In the genomic region with DNA sequence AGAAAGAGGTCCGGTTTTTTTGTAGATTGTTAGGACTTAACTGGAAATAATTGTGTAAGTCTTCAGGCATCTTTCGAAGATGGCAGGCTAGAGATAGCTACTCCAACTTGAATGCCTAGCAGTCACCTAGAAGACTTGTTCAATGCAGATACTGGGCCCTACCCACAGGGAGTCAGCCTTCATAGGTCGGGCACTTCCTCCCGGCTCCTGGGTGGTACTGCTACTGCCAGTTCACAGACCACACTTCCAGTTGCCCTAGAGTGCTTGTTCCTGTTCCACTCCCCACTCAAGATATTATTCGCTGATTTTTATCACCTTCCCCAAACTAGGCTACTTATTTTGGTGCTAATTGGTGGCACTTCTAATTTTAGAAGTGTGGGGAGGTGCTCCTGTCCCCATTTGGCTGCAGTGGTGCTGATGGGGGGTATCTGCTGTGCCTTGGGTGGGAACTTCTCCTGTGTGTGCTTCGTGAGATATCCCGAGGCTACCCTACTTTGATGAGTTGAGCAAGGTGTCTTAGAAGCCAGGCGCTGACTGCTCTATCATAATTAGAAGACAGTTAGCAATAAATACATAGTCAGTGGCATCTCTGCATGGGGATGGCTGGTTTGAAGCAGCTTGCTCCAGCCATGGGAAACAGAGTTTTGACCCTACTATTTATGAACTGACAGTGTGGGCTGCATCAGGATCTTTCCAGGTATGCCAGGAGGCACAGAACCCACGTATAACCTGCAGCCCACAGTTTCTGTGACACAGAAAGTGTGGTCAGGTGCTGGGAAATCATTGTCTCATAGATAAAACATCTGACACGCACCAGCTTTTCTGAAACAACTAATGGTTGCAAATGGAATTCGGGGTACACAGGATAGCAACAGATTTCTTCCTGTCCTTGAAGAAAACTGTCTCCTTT, we compare ENCODE assay signal across 8 cellular contexts. TPM values are rescaled to one million over a fixed set of nuclear protein-coding genes. Genes with fewer than 3 reads are reported as not detected.
DNase-seq lines count a peak whose midpoint lies in the region; ATAC-seq, FAIRE-seq and TF ChIP-seq lines count a peak whose summit lies in the region.
"Had no signal": no experiment of that assay in that cellular context is flagged by ENCODE, and none has a peak within 500 bp of the region (broad histone marks: within the 10 kb centered on the region; RNA-seq: fewer than 3 reads in every experiment).

No MANE protein-coding gene starts in this region.

- no peak overlapping the region for H4K8ac ChIP-seq in trophoblast cell (ENCODE audit: low read depth, low read length)

- TF ChIP-seq CTCF in OCI-LY7 (conservative IDR thresholded peaks at IDR 0.05; ENCODE audit: low read length) (no peak), GM12878 (IDR thresholded peaks at IDR 0.05 in 2 of 3, conservative IDR thresholded peaks at IDR 0.05 in 1 of 3; ENCODE audit: control insufficient read depth in 2 of 3, extremely low read depth in 1 of 3, insufficient read depth in 1 of 3, low read depth in 3 of 3, low read length in 3 of 3) (no peak)

- BruUV-seq in OCI-LY7 (replicated peaks; lab: Mats Ljungman, UMichigan) (no TSS peak), GM12878 (replicated peaks; lab: Mats Ljungman, UMichigan) (TSS peak; percentile 66)

- no peaks in the 10 kb centered on the region for H3K9me3 ChIP-seq in OCI-LY7 (ENCODE audit: low read length)
- no peaks in the 10 kb centered on the region for H3K9me3 ChIP-seq in GM12878 (replicated peaks; ENCODE audit: control insufficient read depth, insufficient read depth, low read length)
- no peaks in the 10 kb centered on the region for H3K9me3 ChIP-seq in trophoblast cell (ENCODE audit: insufficient read depth, low read depth, low read length)
- no peaks in the 10 kb centered on the region for H3K9me3 ChIP-seq in MG63

- 85% methylated on average over 11 of the region's 11 CpGs for WGBS in GM12878 (ENCODE audit: insufficient coverage, insufficient replicate concordance, low lambda C conversion rate, missing lambda C conversion rate)
- WGBS in trophoblast cell (ENCODE audit: extremely low coverage, insufficient coverage, insufficient read length), result no CpG with 5 or more reads among the region's 11 CpGs

- RAD21 ChIA-PET in GM12878 (lab: Charles Lee; ENCODE audit: unreplicated experiment), result interaction anchor here (0.8 to 7.4 kb wide), 9 partner anchors 8 to 66 kb away, joined by 3 to 150 read pairs (median 5); no protein-coding TSS in a partner anchor

- peak overlapping the region; percentile 70 for H3K9ac ChIP-seq in GM12878 (ENCODE audit: control insufficient read depth, insufficient read depth, low read length)
- H3K9ac ChIP-seq in trophoblast cell (ENCODE audit: low read length), result no peak overlapping the region

- H2BK12ac ChIP-seq in trophoblast cell (ENCODE audit: low read length), result no peak overlapping the region

- DNase-seq in GM19239 (ENCODE audit: insufficient read length, low spot score) (no peak), OCI-LY7 (ENCODE audit: low spot score) (no peak), GM12878 (ENCODE audit: low read depth, low spot score) (no peak), trophoblast cell (peak in 1 of 2 donors; percentile 64), NCI-H510A (lab: John Stamatoyannopoulos, UW) (no peak), COLO829 (ENCODE audit: low spot score) (no peak), MG63 (no peak)

- no peaks in the 10 kb centered on the region for H3K9me2 ChIP-seq in OCI-LY7 (ENCODE audit: insufficient read depth, low read length)

- TF ChIP-seq POLR2A in GM12878 (IDR thresholded peaks at IDR 0.05; ENCODE audit: low read depth, low read length), result no peak

- H4K91ac ChIP-seq in trophoblast cell (ENCODE audit: low read depth, low read length), result no peak overlapping the region

- no peak for ATAC-seq in GM12878
- ATAC-seq: Panc1 had no signal

- peak overlapping the region; percentile 27 for H3K18ac ChIP-seq in trophoblast cell (ENCODE audit: low read length)

- CTCF ChIA-PET in OCI-LY7 (lab: Charles Lee; ENCODE audit: unreplicated experiment) (no interaction called here), GM12878 (lab: Yijun Ruan, JAX) (interaction anchor here (0.8 to 5.9 kb wide), 17 partner anchors 8 to 90 kb away, joined by 3 to 41 read pairs (median 4); no protein-coding TSS in a partner anchor)

- H3K79me1 ChIP-seq in trophoblast cell (ENCODE audit: low read length), result peaks cover 10% of the 10 kb centered on the region

- POLR2A ChIA-PET in OCI-LY7 (lab: Charles Lee), result interaction anchor here (0.6 to 0.7 kb wide), 2 partner anchors 8 to 573 kb away, joined by 3 read pairs; no protein-coding TSS in a partner anchor
- POLR2A ChIA-PET in GM12878 (lab: Charles Lee), result interaction anchor here (0.5 to 16.1 kb wide), 4 partner anchors 10 to 36 kb away, joined by 3 to 545 read pairs (median 4); partner anchors contain the start of gene INPP4A

- H3K4me2 ChIP-seq in OCI-LY7 (ENCODE audit: low read length), result peak overlapping the region; percentile 16; the same call in 1 of the 2 replicates
- peak overlapping the region; percentile 85 for H3K4me2 ChIP-seq in GM12878 (ENCODE audit: control insufficient read depth, insufficient read depth)
- H3K4me2 ChIP-seq in trophoblast cell (ENCODE audit: low read length), result no peak overlapping the region

- H4K20me1 ChIP-seq in OCI-LY7 (ENCODE audit: insufficient read depth, low read length), result no peaks in the 10 kb centered on the region; the same call in 1 of the 2 replicates
- H4K20me1 ChIP-seq in GM12878 (ENCODE audit: control insufficient read depth, insufficient read depth), result no peaks in the 10 kb centered on the region

- in situ Hi-C loops in GM12878 (cut with MboI), result no loop called here

- no peak overlapping the region for H2BK120ac ChIP-seq in trophoblast cell (ENCODE audit: insufficient read depth, low read length, poor library complexity)

- H3K14ac ChIP-seq in trophoblast cell (ENCODE audit: low read length), result no peak overlapping the region

- H3K79me2 ChIP-seq in OCI-LY7 (ENCODE audit: insufficient read depth, low read depth, low read length) (no peaks in the 10 kb centered on the region), GM12878 (ENCODE audit: control insufficient read depth, insufficient read depth, low read length) (peaks cover 95% of the 10 kb centered on the region), trophoblast cell (ENCODE audit: control insufficient read depth, insufficient read depth, low read length, poor library complexity) (peaks cover 7% of the 10 kb centered on the region)

- H3K23ac ChIP-seq in trophoblast cell (ENCODE audit: low read length), result no peak overlapping the region

- H3K27ac ChIP-seq in OCI-LY7 (ENCODE audit: low read depth, low read length, poor library complexity, severe bottlenecking) (no peak overlapping the region), GM12878 (ENCODE audit: control insufficient read depth, insufficient read depth) (peak overlapping the region; percentile 86), trophoblast cell (ENCODE audit: low read depth, low read length) (no peak overlapping the region)

- 0 out of 4 replicates have a peak, but pooled peaks of 1 of the 2 experiments have one; percentile 20 for TF ChIP-seq EP300 in GM12878 (IDR thresholded peaks at IDR 0.05; ENCODE audit: borderline replicate concordance in 1 of 2, control insufficient read depth in 1 of 2, low read depth in 2 of 2, low read length in 2 of 2)

- SMC1A ChIA-PET in GM12878 (lab: Charles Lee; ENCODE audit: uncharacterized antibody, unreplicated experiment), result interaction anchor here (0.7 to 24.6 kb wide), 7 partner anchors 9 to 68 kb away, joined by 3 to 816 read pairs (median 4); no protein-coding TSS in a partner anchor

- TF ChIP-seq RAD21 in GM12878 (IDR thresholded peaks at IDR 0.05; ENCODE audit: insufficient read depth, low read depth, low read length), result no peak

- H2AK5ac ChIP-seq in trophoblast cell (ENCODE audit: low read length), result no peak overlapping the region

- H3K4me3 ChIP-seq in OCI-LY7 (ENCODE audit: low read depth, low read length, poor library complexity, severe bottlenecking) (no peak overlapping the region), GM12878 (0 out of 2 replicates have a peak overlapping the region, but pooled peaks have one; percentile 10), trophoblast cell (ENCODE audit: low read depth, low read length) (no peak overlapping the region), MG63 (no peak overlapping the region)

- H2AFZ ChIP-seq in OCI-LY7 (ENCODE audit: low read length) (no peak overlapping the region), GM12878 (ENCODE audit: control insufficient read depth, low read depth, low read length) (no peak overlapping the region), trophoblast cell (ENCODE audit: insufficient read depth, low read length, poor library complexity) (no peak overlapping the region)

- H3K4me1 ChIP-seq in OCI-LY7 (ENCODE audit: insufficient read depth, low read length, poor library complexity, severe bottlenecking), result peaks cover 26% of the 10 kb centered on the region
- H3K4me1 ChIP-seq in GM12878 (ENCODE audit: control insufficient read depth, insufficient read depth, low read length), result peaks cover 98% of the 10 kb centered on the region
- peaks cover 26 to 29% of the 10 kb centered on the region in 2 experiments for H3K4me1 ChIP-seq in trophoblast cell (ENCODE audit: control insufficient read depth in 1 of 2, insufficient read depth in 2 of 2, low read length in 2 of 2)

- no peak overlapping the region for H4K12ac ChIP-seq in trophoblast cell (ENCODE audit: low read depth, low read length)

- FAIRE-seq in GM19239 (lab: Jason Lieb, UNC), result peak; percentile 33
- FAIRE-seq in GM12878 (lab: Jason Lieb, UNC), result peak; percentile 7

- intact Hi-C loops in OCI-LY7 (cut with micrococcal nuclease; ENCODE audit: unreplicated experiment), result no loop called here
- intact Hi-C loops in GM12878 (cut with micrococcal nuclease; ENCODE audit: unreplicated experiment), result no loop called here

- H3K27me3 ChIP-seq in GM12878 (replicated peaks in 1 of 2; ENCODE audit: control insufficient read depth in 2 of 2, insufficient read depth in 2 of 2, low read length in 1 of 2) (no peaks in the 10 kb centered on the region), trophoblast cell (ENCODE audit: insufficient read depth, low read length) (no peaks in the 10 kb centered on the region), MG63 (no peaks in the 10 kb centered on the region)

- H2BK5ac ChIP-seq in trophoblast cell (ENCODE audit: low read depth, low read length, poor library complexity), result no peak overlapping the region

- H3K36me3 ChIP-seq in OCI-LY7 (ENCODE audit: insufficient read depth, low read length), result no peaks in the 10 kb centered on the region
- peaks cover 8 to 19% of the 10 kb centered on the region in 2 experiments for H3K36me3 ChIP-seq in GM12878 (ENCODE audit: control insufficient read depth in 2 of 2, insufficient read depth in 2 of 2, low read length in 1 of 2)
- H3K36me3 ChIP-seq in trophoblast cell (ENCODE audit: control insufficient read depth in 1 of 2, insufficient read depth in 2 of 2, low read length in 2 of 2), result no peaks in the 10 kb centered on the region
- H3K36me3 ChIP-seq in MG63, result no peaks in the 10 kb centered on the region

- peak overlapping the region; percentile 43 for H3K4ac ChIP-seq in trophoblast cell (ENCODE audit: low read depth, low read length)

RNA-seq across cellular contexts. Expression of gene INPP4A, which starts 34.5 kb away (rescaled TPM):
- total RNA-seq in OCI-LY7 (2014; rRNA removed; shearing (Covaris generic)), result 14.3 and 28.5 TPM in 2 replicates
- total RNA-seq in OCI-LY7 (2022) (27.5 and 28.6 TPM in 2 replicates), GM12878 (2014; rRNA removed) (37.9 and 42.8 TPM in 2 replicates), GM12878 (2014; rRNA removed; fragmentation: Illumina TruSeq; extraction: Trizol) (24.0 and 24.1 TPM in 2 replicates), GM12878 (2021) (54.0 and 62.3 TPM in 2 replicates)
- total RNA-seq in GM12878 (2013; cell fraction: nucleolus; rRNA removed), result 373 and 420 TPM in 2 replicates
- 10.5 TPM for polyA plus RNA-seq in GM12878 (2011; ENCODE audit: low read depth)
- polyA plus RNA-seq in GM12878 (2011; rRNA removed) (30.8 and 46.4 TPM in 2 replicates), GM12878 (2014; fragmentation: Illumina TruSeq; extraction: Trizol) (20.4 and 27.4 TPM in 2 replicates), GM12878 (2014; fragmentation: Nextera tagmentation; extraction: Ambion mirVana) (1 to 10 TPM; 4.7 to 6.2 TPM), GM12878 (2014; rRNA removed) (32.7 and 40.3 TPM in 2 replicates), GM12878 (2016; fragmentation: Nextera tagmentation; extraction: Ambion mirVana) (10 to 100 TPM; 41.1 to 45.9 TPM)
- 45.8 and 56.6 TPM in 2 replicates for polyA plus RNA-seq in GM12878 (2011; cell fraction: cytosol; rRNA removed)
- 403 and 492 TPM in 2 replicates for polyA plus RNA-seq in GM12878 (2011; cell fraction: nucleus; rRNA removed)
- 19.7 and 20.5 TPM in 2 replicates for polyA plus RNA-seq in GM12878 (2012)
- 220 and 303 TPM in 2 replicates for polyA minus RNA-seq in GM12878 (2011; rRNA and poly(A)+ RNA removed)
- polyA minus RNA-seq in GM12878 (2011; cell fraction: cytosol; rRNA and poly(A)+ RNA removed), result 32.1 and 33.5 TPM in 2 replicates
- 290 and 381 TPM in 2 replicates for polyA minus RNA-seq in GM12878 (2011; cell fraction: nucleus; rRNA and poly(A)+ RNA removed)
- 16.3 TPM in 2 replicates for polyA plus RNA-seq in trophoblast cell (2013)
- 8.4 and 12.6 TPM in 2 replicates for total RNA-seq in MG63 (2014; rRNA removed; shearing (Covaris generic); ENCODE audit: low replicate concordance)
